In the genomic region with DNA sequence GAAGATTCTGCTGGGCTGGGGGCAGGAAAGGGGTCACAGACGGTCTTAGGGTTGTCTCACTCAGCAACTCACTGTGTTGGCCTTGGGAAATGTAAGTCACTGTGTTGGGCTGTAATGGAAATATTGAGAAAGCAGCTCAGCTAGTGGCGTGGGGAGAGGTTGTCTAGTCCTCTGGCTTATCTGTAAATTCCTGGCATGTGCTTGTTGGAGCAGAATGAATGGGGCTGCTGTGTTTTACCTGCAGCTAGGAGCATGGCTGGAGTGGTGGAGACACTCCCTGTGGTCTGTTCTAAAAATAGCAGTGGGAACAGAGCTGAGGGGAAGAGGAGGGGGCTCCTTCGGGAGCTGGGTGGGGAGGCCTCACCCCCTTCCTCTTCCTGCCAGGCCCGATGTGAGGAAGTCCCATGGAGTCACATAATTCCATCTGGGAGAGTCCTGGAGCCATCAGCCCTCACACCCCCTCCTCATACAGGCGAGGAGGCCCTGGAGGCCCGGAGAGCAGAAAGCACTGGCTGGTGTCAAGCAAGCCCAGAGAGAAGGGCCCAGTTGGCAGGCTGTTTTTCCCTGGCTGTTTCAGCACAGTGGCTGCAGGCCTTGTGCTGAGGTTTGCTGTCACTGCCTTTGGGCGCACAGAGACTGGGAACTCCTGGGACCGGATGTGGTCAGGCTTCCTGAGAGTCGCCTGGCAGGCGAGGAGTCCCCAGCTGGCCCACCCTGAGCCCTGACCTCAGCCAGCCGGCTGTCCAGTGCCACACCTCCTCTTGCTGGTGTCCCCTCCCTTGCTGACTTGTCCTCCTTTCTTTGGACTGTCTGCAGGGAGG, we compare ENCODE assay signal across 1 cellular context.
TF ChIP-seq lines count a peak whose summit lies in the region.

No MANE protein-coding gene starts in this region.

TF ChIP-seq in HepG2, 621 proteins besides CTCF, POLR2A, EP300 and RAD21 (continued from another document and continues in another):
- TF ChIP-seq, protein P1, sequence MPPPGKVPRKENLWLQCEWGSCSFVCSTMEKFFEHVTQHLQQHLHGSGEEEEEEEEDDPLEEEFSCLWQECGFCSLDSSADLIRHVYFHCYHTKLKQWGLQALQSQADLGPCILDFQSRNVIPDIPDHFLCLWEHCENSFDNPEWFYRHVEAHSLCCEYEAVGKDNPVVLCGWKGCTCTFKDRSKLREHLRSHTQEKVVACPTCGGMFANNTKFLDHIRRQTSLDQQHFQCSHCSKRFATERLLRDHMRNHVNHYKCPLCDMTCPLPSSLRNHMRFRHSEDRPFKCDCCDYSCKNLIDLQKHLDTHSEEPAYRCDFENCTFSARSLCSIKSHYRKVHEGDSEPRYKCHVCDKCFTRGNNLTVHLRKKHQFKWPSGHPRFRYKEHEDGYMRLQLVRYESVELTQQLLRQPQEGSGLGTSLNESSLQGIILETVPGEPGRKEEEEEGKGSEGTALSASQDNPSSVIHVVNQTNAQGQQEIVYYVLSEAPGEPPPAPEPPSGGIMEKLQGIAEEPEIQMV (CRISPR knock-in tag; IDR thresholded peaks at IDR 0.05; ENCODE audit: low read depth), result no peak
- no peak for TF ChIP-seq ZNF263 (CRISPR knock-in tag; IDR thresholded peaks at IDR 0.05)
- no peak for TF ChIP-seq ZNF704 (CRISPR knock-in tag; IDR thresholded peaks at IDR 0.05; ENCODE audit: borderline replicate concordance)
- TF ChIP-seq ZBTB20 (CRISPR knock-in tag; IDR thresholded peaks at IDR 0.05; ENCODE audit: borderline replicate concordance, low read depth), result no peak
- no peak for TF ChIP-seq ZBTB8A (CRISPR knock-in tag; IDR thresholded peaks at IDR 0.05; ENCODE audit: borderline replicate concordance, low read depth)
- no peak for TF ChIP-seq ZNF441 (CRISPR knock-in tag; IDR thresholded peaks at IDR 0.05; ENCODE audit: borderline replicate concordance)
- peak; percentile 87 for TF ChIP-seq TEAD3 (CRISPR knock-in tag; optimal IDR thresholded peaks at IDR 0.05; ENCODE audit: borderline replicate concordance)
- peak; percentile 83 for TF ChIP-seq ZNF12 (CRISPR knock-in tag; IDR thresholded peaks at IDR 0.05)
- no peak for TF ChIP-seq ZNF431 (CRISPR knock-in tag; IDR thresholded peaks at IDR 0.05; ENCODE audit: borderline replicate concordance, low read depth)
- 0 out of 2 replicates have a peak, but pooled peaks have one; percentile 9 for TF ChIP-seq RFXAP (CRISPR knock-in tag; IDR thresholded peaks at IDR 0.05; ENCODE audit: borderline replicate concordance)
- no peak for TF ChIP-seq KDM5A (IDR thresholded peaks at IDR 0.05; ENCODE audit: borderline replicate concordance, low read length)
- TF ChIP-seq ZNF276 (CRISPR knock-in tag; IDR thresholded peaks at IDR 0.05; ENCODE audit: low read depth), result no peak
- TF ChIP-seq ZBTB37 (CRISPR knock-in tag; IDR thresholded peaks at IDR 0.05), result 0 out of 2 replicates have a peak, but pooled peaks have one; percentile 35
- no peak for TF ChIP-seq ZNF75D (CRISPR knock-in tag; IDR thresholded peaks at IDR 0.05; ENCODE audit: borderline replicate concordance)
- TF ChIP-seq DNMT3B (CRISPR knock-in tag; conservative IDR thresholded peaks at IDR 0.05), result no peak
- no peak for TF ChIP-seq ZNF124 (CRISPR knock-in tag; IDR thresholded peaks at IDR 0.05)
- 0 out of 2 replicates have a peak, but pooled peaks have one; percentile 43 for TF ChIP-seq ARNT2 (CRISPR knock-in tag; IDR thresholded peaks at IDR 0.05; ENCODE audit: low read depth)
- no peak for TF ChIP-seq ZNF382 (CRISPR knock-in tag; IDR thresholded peaks at IDR 0.05; ENCODE audit: borderline replicate concordance)
- TF ChIP-seq, protein P2, sequence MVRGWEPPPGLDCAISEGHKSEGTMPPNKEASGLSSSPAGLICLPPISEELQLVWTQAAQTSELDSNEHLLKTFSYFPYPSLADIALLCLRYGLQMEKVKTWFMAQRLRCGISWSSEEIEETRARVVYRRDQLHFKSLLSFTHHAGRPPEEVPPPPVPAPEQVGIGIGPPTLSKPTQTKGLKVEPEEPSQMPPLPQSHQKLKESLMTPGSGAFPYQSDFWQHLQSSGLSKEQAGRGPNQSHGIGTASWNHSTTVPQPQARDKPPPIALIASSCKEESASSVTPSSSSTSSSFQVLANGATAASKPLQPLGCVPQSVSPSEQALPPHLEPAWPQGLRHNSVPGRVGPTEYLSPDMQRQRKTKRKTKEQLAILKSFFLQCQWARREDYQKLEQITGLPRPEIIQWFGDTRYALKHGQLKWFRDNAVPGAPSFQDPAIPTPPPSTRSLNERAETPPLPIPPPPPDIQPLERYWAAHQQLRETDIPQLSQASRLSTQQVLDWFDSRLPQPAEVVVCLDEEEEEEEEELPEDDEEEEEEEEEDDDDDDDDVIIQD (CRISPR knock-in tag; IDR thresholded peaks at IDR 0.05; ENCODE audit: low read depth), result no peak
- TF ChIP-seq RARA (CRISPR knock-in tag; IDR thresholded peaks at IDR 0.05), result peak; percentile 69
- TF ChIP-seq REL (CRISPR knock-in tag; conservative IDR thresholded peaks at IDR 0.05), result no peak
- TF ChIP-seq, protein P3, sequence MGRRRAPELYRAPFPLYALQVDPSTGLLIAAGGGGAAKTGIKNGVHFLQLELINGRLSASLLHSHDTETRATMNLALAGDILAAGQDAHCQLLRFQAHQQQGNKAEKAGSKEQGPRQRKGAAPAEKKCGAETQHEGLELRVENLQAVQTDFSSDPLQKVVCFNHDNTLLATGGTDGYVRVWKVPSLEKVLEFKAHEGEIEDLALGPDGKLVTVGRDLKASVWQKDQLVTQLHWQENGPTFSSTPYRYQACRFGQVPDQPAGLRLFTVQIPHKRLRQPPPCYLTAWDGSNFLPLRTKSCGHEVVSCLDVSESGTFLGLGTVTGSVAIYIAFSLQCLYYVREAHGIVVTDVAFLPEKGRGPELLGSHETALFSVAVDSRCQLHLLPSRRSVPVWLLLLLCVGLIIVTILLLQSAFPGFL (CRISPR knock-in tag; IDR thresholded peaks at IDR 0.05), result no peak
- TF ChIP-seq, protein P4, sequence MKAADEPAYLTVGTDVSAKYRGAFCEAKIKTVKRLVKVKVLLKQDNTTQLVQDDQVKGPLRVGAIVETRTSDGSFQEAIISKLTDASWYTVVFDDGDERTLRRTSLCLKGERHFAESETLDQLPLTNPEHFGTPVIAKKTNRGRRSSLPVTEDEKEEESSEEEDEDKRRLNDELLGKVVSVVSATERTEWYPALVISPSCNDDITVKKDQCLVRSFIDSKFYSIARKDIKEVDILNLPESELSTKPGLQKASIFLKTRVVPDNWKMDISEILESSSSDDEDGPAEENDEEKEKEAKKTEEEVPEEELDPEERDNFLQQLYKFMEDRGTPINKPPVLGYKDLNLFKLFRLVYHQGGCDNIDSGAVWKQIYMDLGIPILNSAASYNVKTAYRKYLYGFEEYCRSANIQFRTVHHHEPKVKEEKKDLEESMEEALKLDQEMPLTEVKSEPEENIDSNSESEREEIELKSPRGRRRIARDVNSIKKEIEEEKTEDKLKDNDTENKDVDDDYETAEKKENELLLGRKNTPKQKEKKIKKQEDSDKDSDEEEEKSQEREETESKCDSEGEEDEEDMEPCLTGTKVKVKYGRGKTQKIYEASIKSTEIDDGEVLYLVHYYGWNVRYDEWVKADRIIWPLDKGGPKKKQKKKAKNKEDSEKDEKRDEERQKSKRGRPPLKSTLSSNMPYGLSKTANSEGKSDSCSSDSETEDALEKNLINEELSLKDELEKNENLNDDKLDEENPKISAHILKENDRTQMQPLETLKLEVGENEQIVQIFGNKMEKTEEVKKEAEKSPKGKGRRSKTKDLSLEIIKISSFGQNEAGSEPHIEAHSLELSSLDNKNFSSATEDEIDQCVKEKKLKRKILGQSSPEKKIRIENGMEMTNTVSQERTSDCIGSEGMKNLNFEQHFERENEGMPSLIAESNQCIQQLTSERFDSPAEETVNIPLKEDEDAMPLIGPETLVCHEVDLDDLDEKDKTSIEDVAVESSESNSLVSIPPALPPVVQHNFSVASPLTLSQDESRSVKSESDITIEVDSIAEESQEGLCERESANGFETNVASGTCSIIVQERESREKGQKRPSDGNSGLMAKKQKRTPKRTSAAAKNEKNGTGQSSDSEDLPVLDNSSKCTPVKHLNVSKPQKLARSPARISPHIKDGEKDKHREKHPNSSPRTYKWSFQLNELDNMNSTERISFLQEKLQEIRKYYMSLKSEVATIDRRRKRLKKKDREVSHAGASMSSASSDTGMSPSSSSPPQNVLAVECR (CRISPR knock-in tag; IDR thresholded peaks at IDR 0.05; ENCODE audit: borderline replicate concordance), result peak; percentile 25; the same call in 1 of the 2 replicates
- TF ChIP-seq, protein P5, sequence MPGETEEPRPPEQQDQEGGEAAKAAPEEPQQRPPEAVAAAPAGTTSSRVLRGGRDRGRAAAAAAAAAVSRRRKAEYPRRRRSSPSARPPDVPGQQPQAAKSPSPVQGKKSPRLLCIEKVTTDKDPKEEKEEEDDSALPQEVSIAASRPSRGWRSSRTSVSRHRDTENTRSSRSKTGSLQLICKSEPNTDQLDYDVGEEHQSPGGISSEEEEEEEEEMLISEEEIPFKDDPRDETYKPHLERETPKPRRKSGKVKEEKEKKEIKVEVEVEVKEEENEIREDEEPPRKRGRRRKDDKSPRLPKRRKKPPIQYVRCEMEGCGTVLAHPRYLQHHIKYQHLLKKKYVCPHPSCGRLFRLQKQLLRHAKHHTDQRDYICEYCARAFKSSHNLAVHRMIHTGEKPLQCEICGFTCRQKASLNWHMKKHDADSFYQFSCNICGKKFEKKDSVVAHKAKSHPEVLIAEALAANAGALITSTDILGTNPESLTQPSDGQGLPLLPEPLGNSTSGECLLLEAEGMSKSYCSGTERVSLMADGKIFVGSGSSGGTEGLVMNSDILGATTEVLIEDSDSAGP (CRISPR knock-in tag; IDR thresholded peaks at IDR 0.05; ENCODE audit: borderline replicate concordance), result peak; percentile 36; the same call in 1 of the 2 replicates
- no peak for TF ChIP-seq ZZZ3 (CRISPR knock-in tag; IDR thresholded peaks at IDR 0.05; ENCODE audit: borderline replicate concordance)
- TF ChIP-seq ZNF781 (CRISPR knock-in tag; IDR thresholded peaks at IDR 0.05; ENCODE audit: borderline replicate concordance, not compliant biosample characterization), result no peak
- TF ChIP-seq, protein P6, sequence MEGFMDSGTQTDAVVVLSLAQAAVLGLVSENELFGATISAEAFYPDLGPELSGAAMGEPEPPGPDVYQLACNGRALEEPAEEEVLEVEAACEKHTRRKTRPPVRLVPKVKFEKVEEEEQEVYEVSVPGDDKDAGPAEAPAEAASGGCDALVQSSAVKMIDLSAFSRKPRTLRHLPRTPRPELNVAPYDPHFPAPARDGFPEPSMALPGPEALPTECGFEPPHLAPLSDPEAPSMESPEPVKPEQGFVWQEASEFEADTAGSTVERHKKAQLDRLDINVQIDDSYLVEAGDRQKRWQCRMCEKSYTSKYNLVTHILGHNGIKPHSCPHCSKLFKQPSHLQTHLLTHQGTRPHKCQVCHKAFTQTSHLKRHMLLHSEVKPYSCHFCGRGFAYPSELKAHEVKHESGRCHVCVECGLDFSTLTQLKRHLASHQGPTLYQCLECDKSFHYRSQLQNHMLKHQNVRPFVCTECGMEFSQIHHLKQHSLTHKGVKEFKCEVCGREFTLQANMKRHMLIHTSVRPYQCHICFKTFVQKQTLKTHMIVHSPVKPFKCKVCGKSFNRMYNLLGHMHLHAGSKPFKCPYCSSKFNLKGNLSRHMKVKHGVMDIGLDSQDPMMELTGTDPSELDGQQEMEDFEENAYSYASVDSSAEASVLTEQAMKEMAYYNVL (CRISPR knock-in tag; IDR thresholded peaks at IDR 0.05; ENCODE audit: borderline replicate concordance), result 0 out of 2 replicates have a peak, but pooled peaks have one; percentile 64
- TF ChIP-seq TCF7L2 (IDR thresholded peaks at IDR 0.05; ENCODE audit: low read depth, low read length), result no peak
- TF ChIP-seq POLR2AphosphoS2 (IDR thresholded peaks at IDR 0.05; ENCODE audit: low read depth, low read length), result no peak
- 0 out of 2 replicates have a peak, but pooled peaks have one; percentile 47 for TF ChIP-seq HOXA3 (CRISPR knock-in tag; IDR thresholded peaks at IDR 0.05)
